ENCODE assay signal across 1 cellular context in the genomic region with DNA sequence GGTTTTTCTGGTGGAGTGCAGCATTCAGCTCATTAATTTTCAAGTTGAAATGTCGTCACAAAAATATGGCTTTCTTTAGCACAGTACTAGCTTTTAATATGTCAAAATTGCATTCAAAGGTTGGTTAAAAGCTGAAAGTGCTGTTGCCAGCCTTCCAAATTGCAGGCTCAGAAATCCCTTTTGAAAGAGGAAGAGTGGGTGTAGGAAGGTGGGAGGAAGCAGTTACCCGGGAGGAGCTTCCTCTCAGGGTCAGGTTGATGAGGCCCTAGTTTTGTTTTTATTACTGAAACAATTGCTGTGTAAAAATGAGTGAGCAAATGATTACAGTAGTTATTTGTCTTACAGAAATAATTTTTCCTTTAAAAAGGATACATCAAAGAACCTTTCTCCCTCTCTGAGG.
A peak's percentile ranks its signal among the peaks of the same experiment; 100 is the strongest.
TF ChIP-seq lines count a peak whose summit lies in the region.

No MANE protein-coding gene starts in this region.

TF ChIP-seq in GM12878, 131 proteins besides CTCF, POLR2A, EP300 and RAD21 (continued from another document):
- TF ChIP-seq, protein P1, sequence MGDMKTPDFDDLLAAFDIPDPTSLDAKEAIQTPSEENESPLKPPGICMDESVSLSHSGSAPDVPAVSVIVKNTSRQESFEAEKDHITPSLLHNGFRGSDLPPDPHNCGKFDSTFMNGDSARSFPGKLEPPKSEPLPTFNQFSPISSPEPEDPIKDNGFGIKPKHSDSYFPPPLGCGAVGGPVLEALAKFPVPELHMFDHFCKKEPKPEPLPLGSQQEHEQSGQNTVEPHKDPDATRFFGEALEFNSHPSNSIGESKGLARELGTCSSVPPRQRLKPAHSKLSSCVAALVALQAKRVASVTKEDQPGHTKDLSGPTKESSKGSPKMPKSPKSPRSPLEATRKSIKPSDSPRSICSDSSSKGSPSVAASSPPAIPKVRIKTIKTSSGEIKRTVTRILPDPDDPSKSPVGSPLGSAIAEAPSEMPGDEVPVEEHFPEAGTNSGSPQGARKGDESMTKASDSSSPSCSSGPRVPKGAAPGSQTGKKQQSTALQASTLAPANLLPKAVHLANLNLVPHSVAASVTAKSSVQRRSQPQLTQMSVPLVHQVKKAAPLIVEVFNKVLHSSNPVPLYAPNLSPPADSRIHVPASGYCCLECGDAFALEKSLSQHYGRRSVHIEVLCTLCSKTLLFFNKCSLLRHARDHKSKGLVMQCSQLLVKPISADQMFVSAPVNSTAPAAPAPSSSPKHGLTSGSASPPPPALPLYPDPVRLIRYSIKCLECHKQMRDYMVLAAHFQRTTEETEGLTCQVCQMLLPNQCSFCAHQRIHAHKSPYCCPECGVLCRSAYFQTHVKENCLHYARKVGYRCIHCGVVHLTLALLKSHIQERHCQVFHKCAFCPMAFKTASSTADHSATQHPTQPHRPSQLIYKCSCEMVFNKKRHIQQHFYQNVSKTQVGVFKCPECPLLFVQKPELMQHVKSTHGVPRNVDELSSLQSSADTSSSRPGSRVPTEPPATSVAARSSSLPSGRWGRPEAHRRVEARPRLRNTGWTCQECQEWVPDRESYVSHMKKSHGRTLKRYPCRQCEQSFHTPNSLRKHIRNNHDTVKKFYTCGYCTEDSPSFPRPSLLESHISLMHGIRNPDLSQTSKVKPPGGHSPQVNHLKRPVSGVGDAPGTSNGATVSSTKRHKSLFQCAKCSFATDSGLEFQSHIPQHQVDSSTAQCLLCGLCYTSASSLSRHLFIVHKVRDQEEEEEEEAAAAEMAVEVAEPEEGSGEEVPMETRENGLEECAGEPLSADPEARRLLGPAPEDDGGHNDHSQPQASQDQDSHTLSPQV (IDR thresholded peaks at IDR 0.05), result no peak
- TF ChIP-seq GABPA (IDR thresholded peaks at IDR 0.05; ENCODE audit: low read depth) (0 out of 2 replicates have a peak, but pooled peaks have one; percentile 15), DPF2 (IDR thresholded peaks at IDR 0.05) (peak; percentile 15; the same call in 1 of the 2 replicates), SPI1 (IDR thresholded peaks at IDR 0.05; ENCODE audit: borderline replicate concordance, insufficient read depth, low read depth, low read length) (peak; percentile 42; the same call in 1 of the 2 replicates), NRF1 (conservative IDR thresholded peaks at IDR 0.05; ENCODE audit: low read depth, low read length) (no peak), EGR1 (IDR thresholded peaks at IDR 0.05; ENCODE audit: borderline replicate concordance in 1 of 2, low read depth in 2 of 2, low read length in 2 of 2) (peak in 1 of 2 experiments; percentile 87; a peak in 2 of 3 replicates), ETV6 (conservative IDR thresholded peaks at IDR 0.05 in 1 of 2, IDR thresholded peaks at IDR 0.05 in 1 of 2; ENCODE audit: borderline replicate concordance in 1 of 2, low read depth in 1 of 2) (peak in 1 of 2 experiments; percentile 89; a peak in 2 of 4 replicates), NFIC (IDR thresholded peaks at IDR 0.05; ENCODE audit: low read depth, low read length) (0 out of 2 replicates have a peak, but pooled peaks have one; percentile 16), FOXK2 (IDR thresholded peaks at IDR 0.05) (no peak), MTA2 (IDR thresholded peaks at IDR 0.05; ENCODE audit: low read depth) (0 out of 2 replicates have a peak, but pooled peaks have one; percentile 25), CBX3 (IDR thresholded peaks at IDR 0.05; ENCODE audit: borderline replicate concordance, low read depth) (no peak), ATF7 (IDR thresholded peaks at IDR 0.05; ENCODE audit: low read depth) (peak; percentile 25; the same call in 1 of the 2 replicates), EED (IDR thresholded peaks at IDR 0.05; ENCODE audit: low read depth) (peak; percentile 67), BRCA1 (IDR thresholded peaks at IDR 0.05; ENCODE audit: low read depth, low read length) (no peak), YY1 (IDR thresholded peaks at IDR 0.05; ENCODE audit: low read depth, low read length) (0 out of 2 replicates have a peak, but pooled peaks have one; percentile 7)
- TF ChIP-seq, protein P2, sequence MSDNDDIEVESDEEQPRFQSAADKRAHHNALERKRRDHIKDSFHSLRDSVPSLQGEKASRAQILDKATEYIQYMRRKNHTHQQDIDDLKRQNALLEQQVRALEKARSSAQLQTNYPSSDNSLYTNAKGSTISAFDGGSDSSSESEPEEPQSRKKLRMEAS (IDR thresholded peaks at IDR 0.05; ENCODE audit: low read depth, low read length), result no peak
- TF ChIP-seq, protein P3, sequence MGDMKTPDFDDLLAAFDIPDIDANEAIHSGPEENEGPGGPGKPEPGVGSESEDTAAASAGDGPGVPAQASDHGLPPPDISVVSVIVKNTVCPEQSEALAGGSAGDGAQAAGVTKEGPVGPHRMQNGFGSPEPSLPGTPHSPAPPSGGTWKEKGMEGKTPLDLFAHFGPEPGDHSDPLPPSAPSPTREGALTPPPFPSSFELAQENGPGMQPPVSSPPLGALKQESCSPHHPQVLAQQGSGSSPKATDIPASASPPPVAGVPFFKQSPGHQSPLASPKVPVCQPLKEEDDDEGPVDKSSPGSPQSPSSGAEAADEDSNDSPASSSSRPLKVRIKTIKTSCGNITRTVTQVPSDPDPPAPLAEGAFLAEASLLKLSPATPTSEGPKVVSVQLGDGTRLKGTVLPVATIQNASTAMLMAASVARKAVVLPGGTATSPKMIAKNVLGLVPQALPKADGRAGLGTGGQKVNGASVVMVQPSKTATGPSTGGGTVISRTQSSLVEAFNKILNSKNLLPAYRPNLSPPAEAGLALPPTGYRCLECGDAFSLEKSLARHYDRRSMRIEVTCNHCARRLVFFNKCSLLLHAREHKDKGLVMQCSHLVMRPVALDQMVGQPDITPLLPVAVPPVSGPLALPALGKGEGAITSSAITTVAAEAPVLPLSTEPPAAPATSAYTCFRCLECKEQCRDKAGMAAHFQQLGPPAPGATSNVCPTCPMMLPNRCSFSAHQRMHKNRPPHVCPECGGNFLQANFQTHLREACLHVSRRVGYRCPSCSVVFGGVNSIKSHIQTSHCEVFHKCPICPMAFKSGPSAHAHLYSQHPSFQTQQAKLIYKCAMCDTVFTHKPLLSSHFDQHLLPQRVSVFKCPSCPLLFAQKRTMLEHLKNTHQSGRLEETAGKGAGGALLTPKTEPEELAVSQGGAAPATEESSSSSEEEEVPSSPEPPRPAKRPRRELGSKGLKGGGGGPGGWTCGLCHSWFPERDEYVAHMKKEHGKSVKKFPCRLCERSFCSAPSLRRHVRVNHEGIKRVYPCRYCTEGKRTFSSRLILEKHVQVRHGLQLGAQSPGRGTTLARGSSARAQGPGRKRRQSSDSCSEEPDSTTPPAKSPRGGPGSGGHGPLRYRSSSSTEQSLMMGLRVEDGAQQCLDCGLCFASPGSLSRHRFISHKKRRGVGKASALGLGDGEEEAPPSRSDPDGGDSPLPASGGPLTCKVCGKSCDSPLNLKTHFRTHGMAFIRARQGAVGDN (IDR thresholded peaks at IDR 0.05), result no peak
- TF ChIP-seq, protein P4, sequence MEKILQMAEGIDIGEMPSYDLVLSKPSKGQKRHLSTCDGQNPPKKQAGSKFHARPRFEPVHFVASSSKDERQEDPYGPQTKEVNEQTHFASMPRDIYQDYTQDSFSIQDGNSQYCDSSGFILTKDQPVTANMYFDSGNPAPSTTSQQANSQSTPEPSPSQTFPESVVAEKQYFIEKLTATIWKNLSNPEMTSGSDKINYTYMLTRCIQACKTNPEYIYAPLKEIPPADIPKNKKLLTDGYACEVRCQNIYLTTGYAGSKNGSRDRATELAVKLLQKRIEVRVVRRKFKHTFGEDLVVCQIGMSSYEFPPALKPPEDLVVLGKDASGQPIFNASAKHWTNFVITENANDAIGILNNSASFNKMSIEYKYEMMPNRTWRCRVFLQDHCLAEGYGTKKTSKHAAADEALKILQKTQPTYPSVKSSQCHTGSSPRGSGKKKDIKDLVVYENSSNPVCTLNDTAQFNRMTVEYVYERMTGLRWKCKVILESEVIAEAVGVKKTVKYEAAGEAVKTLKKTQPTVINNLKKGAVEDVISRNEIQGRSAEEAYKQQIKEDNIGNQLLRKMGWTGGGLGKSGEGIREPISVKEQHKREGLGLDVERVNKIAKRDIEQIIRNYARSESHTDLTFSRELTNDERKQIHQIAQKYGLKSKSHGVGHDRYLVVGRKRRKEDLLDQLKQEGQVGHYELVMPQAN (conservative IDR thresholded peaks at IDR 0.05), result no peak
